11 cellular contexts compared by ENCODE assay signal in genomic region chr1:55321947-55322346, GRCh38.
DNase-seq lines count a peak whose midpoint lies in the region; ATAC-seq lines count a peak whose summit lies in the region.
"Had no signal": no experiment of that assay in that cellular context is flagged by ENCODE, and none has a peak within 500 bp of the region (broad histone marks: within the 10 kb centered on the region; RNA-seq: fewer than 3 reads in every experiment).

No MANE protein-coding gene starts in this region.

- DNase-seq in AG08395 (ENCODE audit: low spot score), result peak; percentile 23
- DNase-seq in Daoy (ENCODE audit: low read depth), result peak; percentile 30
- DNase-seq in NCI-H446 treated with DMSO at 0.1 percent for 48 hours (lab: John Stamatoyannopoulos, UW), result peak; percentile 61
- peak; percentile 84 for DNase-seq in fibroblast of gingiva (ENCODE audit: low read depth)
- DNase-seq in NOMO-1 treated with DMSO at 0.1 percent for 48 hours (lab: John Stamatoyannopoulos, UW; ENCODE audit: unreplicated experiment), result no peak
- DNase-seq in NCI-H82 treated with DMSO at 0.1 percent for 48 hours (lab: John Stamatoyannopoulos, UW; ENCODE audit: unreplicated experiment), result no peak
- DNase-seq: activated T-cell treated with anti-CD3 and anti-CD28 coated beads, Interleukin-2, amount 50 U/mL, for 72 hours; NCI-H1436 treated with DMSO at 0.1 percent for 48 hours had no signal

- no peak for ATAC-seq in HG03025 (IDR thresholded peaks at IDR 0.05; ENCODE audit: low FRiP score, unreplicated experiment)
- no peak for ATAC-seq in GM21447 (IDR thresholded peaks at IDR 0.05; ENCODE audit: unreplicated experiment)
- ATAC-seq: activated T-cell treated with anti-CD3 and anti-CD28 coated beads, Interleukin-2, amount 50 U/mL, for 72 hours; esophagus mucosa had no signal

Comparison
In these comparisons a context has a peak if more than half of its experiments do, and no peak if none do; other contexts are left out.
1. DNase-seq: peak in AG08395 (single experiment), Daoy (single experiment), NCI-H446 treated with DMSO at 0.1 percent for 48 hours (single experiment) and fibroblast of gingiva (single experiment); none in NOMO-1 treated with DMSO at 0.1 percent for 48 hours (single experiment) and NCI-H82 treated with DMSO at 0.1 percent for 48 hours (single experiment).